19 cellular contexts compared by ENCODE assay signal in the genomic region with DNA sequence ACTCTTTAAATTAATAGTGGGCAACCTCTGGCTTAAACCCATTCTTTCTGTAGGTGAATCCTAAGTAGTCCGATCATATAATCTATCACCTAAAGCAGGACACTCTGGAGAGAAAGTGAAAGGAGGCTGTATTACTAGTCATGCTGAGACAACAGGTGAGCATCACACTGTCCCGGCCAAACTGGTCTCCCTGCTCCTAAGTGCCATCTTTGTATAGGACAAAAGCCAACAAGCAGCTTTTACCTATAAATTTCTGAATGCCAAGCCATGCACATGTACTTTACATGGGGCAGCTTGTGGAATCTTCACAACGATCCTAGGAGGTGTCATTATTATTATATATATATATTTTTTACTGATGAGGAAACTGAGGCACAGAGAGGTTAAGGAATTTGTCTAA.
"Had no signal": no experiment of that assay in that cellular context is flagged by ENCODE, and none has a peak within 500 bp of the region (broad histone marks: within the 10 kb centered on the region; RNA-seq: fewer than 3 reads in every experiment).

No MANE protein-coding gene starts in this region.

- H3K27me3 ChIP-seq: MG63, Peyer's patch, SJCRH30 had no signal

- H3K4me3 ChIP-seq: MG63, PC-9, Peyer's patch, SJCRH30 had no signal

- H2AFZ ChIP-seq: PC-9 had no signal

- H3K27ac ChIP-seq: PC-9, Peyer's patch, SJCRH30 had no signal

- DNase-seq: KBM-7; MG63; NCI-H1105 treated with DMSO at 0.1 percent for 48 hours; NCI-H1417 treated with DMSO at 0.1 percent for 48 hours; NCI-H146; NCI-H1694 treated with DMSO at 0.1 percent for 48 hours; NCI-H1930; NCI-H2081; NCI-H226; NCI-H446; NCI-H69; NCI-H774; NK-92 treated with Interleukin-12 subunit alpha and Interleukin-12 subunit beta, amount 100 ng/mL, for 24 hours; OCI-M1; PC-9; SHP77 treated with DMSO at 0.1 percent for 48 hours; SJCRH30 had no signal

- H3K4me1 ChIP-seq: Peyer's patch, SJCRH30 had no signal

- H3K9me3 ChIP-seq: MG63, Peyer's patch, SJCRH30 had no signal

- H3K36me3 ChIP-seq: MG63, Peyer's patch, SJCRH30 had no signal

- ATAC-seq: SK-N-SH treated with all-trans-retinoic acid at 6 μM for 48 hours had no signal

- H3K4me2 ChIP-seq: PC-9 had no signal
